2 cellular contexts compared by ENCODE assay signal in genomic region chr15:41183580-41183979, GRCh38.
TF ChIP-seq lines count a peak whose summit lies in the region.

No MANE protein-coding gene starts in this region.

TF ChIP-seq in SK-N-SH, 30 proteins besides CTCF, POLR2A, EP300 and RAD21:
- 0 out of 2 replicates have a peak, but pooled peaks have one; percentile 6 for TF ChIP-seq TCF12 (IDR thresholded peaks at IDR 0.05)
- TF ChIP-seq MAX (IDR thresholded peaks at IDR 0.05; ENCODE audit: low read depth) = no peak
- TF ChIP-seq TEAD4 (IDR thresholded peaks at IDR 0.05; ENCODE audit: borderline replicate concordance, insufficient read depth) = 0 out of 2 replicates have a peak, but pooled peaks have one; percentile 21
- 0 out of 2 replicates have a peak, but pooled peaks have one; percentile 30 for TF ChIP-seq JUND (IDR thresholded peaks at IDR 0.05)
- TF ChIP-seq NFIC (IDR thresholded peaks at IDR 0.05; ENCODE audit: borderline replicate concordance) = no peak

TF ChIP-seq in H1, 55 proteins besides CTCF, POLR2A, EP300 and RAD21:
- TF ChIP-seq RXRA (IDR thresholded peaks at IDR 0.05; ENCODE audit: insufficient read depth, low read depth, low read length) = no peak
- no peak for TF ChIP-seq SIRT6 (IDR thresholded peaks at IDR 0.05; ENCODE audit: low read length)
- no peak for TF ChIP-seq ZNF274 (IDR thresholded peaks at IDR 0.05; ENCODE audit: borderline replicate concordance, extremely low read depth, low read length)
